ENCODE assay signal across 8 cellular contexts in genomic region chr3:196073188-196073838, GRCh38.
DNase-seq lines count a peak whose midpoint lies in the region; ATAC-seq and TF ChIP-seq lines count a peak whose summit lies in the region.

No MANE protein-coding gene starts in this region.

- H3K9me3 Mint-ChIP-seq in memory B cell: no peaks in the 10 kb centered on the region

- peaks cover 31% of the 10 kb centered on the region for H3K36me3 Mint-ChIP-seq in memory B cell

- no peak overlapping the region for H3K4me3 Mint-ChIP-seq in memory B cell

- H3K27ac Mint-ChIP-seq in memory B cell: peak overlapping the region; percentile 71

- peaks cover 24% of the 10 kb centered on the region for H3K4me1 Mint-ChIP-seq in memory B cell

- peak; percentile 86 for ATAC-seq in HG03354 (IDR thresholded peaks at IDR 0.05; ENCODE audit: poor library complexity, severe bottlenecking, unreplicated experiment)
- ATAC-seq in memory B cell (ENCODE audit: low read depth): peak; percentile 99
- no peak for ATAC-seq in HG02970 (IDR thresholded peaks at IDR 0.05; ENCODE audit: low FRiP score, unreplicated experiment)

- H3K27me3 Mint-ChIP-seq in memory B cell: no peaks in the 10 kb centered on the region

- TF ChIP-seq CTCF in GM12872 (IDR thresholded peaks at IDR 0.05; ENCODE audit: insufficient read depth, low read depth, low read length): peak; percentile 84

- DNase-seq in NCI-H526 treated with DMSO at 0.1 percent for 48 hours (lab: John Stamatoyannopoulos, UW) (peak; percentile 24), memory B cell (ENCODE audit: low spot score in 2 of 2) (peak; percentile 76 to 77)
- DNase-seq in activated CD4-positive, alpha-beta T cell treated with anti-CD3 and anti-CD28 coated beads, Interleukin-2, amount 50 U/mL, for 4 hours: peak; percentile 60 to 64
- peak; percentile 30 for DNase-seq in effector CD8-positive, alpha-beta T cell (lab: John Stamatoyannopoulos, UW)
- DNase-seq in stimulated activated CD8-positive, alpha-beta memory T cell treated with anti-CD3 and anti-CD28 coated beads, Interleukin-4, amount 100 ng/mL, for 4 hours (ENCODE audit: low read depth in 2 of 2, low spot score in 1 of 2): peak; percentile 21 to 34

Comparison
In these comparisons a context has a peak if more than half of its experiments do, and no peak if none do; other contexts are left out.
1. DNase-seq: peak in every context shown above with its lines; median percentile 76 in memory B cell; 62 in activated CD4-positive, alpha-beta T cell treated with anti-CD3 and anti-CD28 coated beads, Interleukin-2, amount 50 U/mL, for 4 hours; 30 in effector CD8-positive, alpha-beta T cell; 28 in stimulated activated CD8-positive, alpha-beta memory T cell treated with anti-CD3 and anti-CD28 coated beads, Interleukin-4, amount 100 ng/mL, for 4 hours; 24 in NCI-H526 treated with DMSO at 0.1 percent for 48 hours.